Comparison of ENCODE assay signal across 8 cellular contexts in the genomic region with DNA sequence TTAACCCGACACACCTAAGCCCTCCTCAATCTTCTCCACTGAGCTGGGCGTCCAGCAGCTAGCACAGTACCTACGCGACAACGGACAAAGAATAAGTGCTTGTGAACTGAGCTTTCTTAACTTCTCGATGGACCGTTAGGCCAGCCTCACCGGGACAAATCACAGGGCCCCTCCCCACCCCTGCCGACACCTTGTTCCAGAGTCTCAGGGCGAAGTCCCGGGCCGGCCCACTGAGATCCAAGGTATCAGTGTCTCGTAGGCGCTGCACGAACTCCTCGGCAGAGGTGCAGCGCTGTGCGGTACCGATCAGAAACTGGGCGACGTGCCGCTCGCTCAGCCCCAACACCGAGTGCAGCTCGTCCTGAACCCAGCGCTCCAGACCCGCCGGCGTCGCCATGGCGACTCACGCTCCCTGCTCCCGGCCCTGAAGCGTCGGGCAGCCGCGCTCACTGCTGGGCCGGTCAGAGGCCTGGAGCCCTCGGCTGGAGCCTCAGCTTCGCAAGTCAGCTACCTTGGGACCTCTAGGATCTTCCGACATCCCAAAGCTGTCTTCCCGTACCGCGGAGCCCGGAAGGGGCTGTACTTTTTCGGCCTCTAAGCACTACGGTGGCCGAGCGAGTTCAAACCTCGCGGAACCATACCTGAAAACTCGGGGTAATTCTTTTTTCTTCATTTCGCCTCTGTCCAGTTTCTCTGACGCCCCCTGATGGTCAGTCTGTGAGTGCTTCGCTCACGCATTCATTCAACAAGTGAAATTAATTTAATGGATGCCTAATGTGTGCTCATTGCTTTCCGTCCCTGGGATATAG. TPM values are rescaled to one million over a fixed set of nuclear protein-coding genes. Genes with fewer than 3 reads are reported as not detected.
DNase-seq lines count a peak whose midpoint lies in the region; ATAC-seq and TF ChIP-seq lines count a peak whose summit lies in the region.

Gene DHX16, minus strand, starts transcription at position 562 of the 809 bp plus-strand sequence. Its CDS starts 165 bp downstream, at position 397.

- H3K27ac Mint-ChIP-seq in natural killer cell treated with Interleukin-12 subunit alpha and Interleukin-12 subunit beta and Interleukin-15 and Interleukin-18, amount 100 ng/mL, for 72 hours = peak within 1 kb of the TSS; percentile 67 to 84

- peaks cover 23 to 35% of the 10 kb centered on the region in 2 donors for H3K4me1 Mint-ChIP-seq in natural killer cell treated with Interleukin-12 subunit alpha and Interleukin-12 subunit beta and Interleukin-15 and Interleukin-18, amount 100 ng/mL, for 72 hours (ENCODE audit: low read depth in 2 of 2)

- TF ChIP-seq POLR2A in Raji (IDR thresholded peaks at IDR 0.05; ENCODE audit: insufficient read depth, low read depth, low read length) = peak; percentile 84

- H3K4me3 ChIP-seq in LNCaP clone FGC (ENCODE audit: low read depth, low read length) = peak within 1 kb of the TSS; percentile 84
- peak within 1 kb of the TSS; percentile 98 for H3K4me3 ChIP-seq in fibroblast of pulmonary artery (replicated peaks; ENCODE audit: low read depth, low read length)

- DNase-seq in DMS79 treated with DMSO at 0.1 percent for 48 hours (lab: John Stamatoyannopoulos, UW) (peak; percentile 90), LNCaP clone FGC (ENCODE audit: low read depth) (peak; percentile 96), fibroblast of pulmonary artery (ENCODE audit: low read depth) (peak; percentile 99)
- DNase-seq in activated T-helper 9 cell treated with anti-CD3 and anti-CD28 coated beads, Interleukin-2, amount 50 U/mL, for 16 hours (ENCODE audit: low read depth) = peak; percentile 83
- DNase-seq in natural killer cell treated with Interleukin-12 subunit alpha and Interleukin-12 subunit beta and Interleukin-15 and Interleukin-18, amount 100 ng/mL, for 72 hours (ENCODE audit: low spot score) = peak; percentile 94
- peak; percentile 95 for DNase-seq in stimulated activated naive CD8-positive, alpha-beta T cell treated with anti-CD3 and anti-CD28 coated beads, Interleukin-15, Interleukin-2, amounts not matched to agents 100 U/mL and 50 U/mL, for 24 hours

- H3K4me3 Mint-ChIP-seq in natural killer cell treated with Interleukin-12 subunit alpha and Interleukin-12 subunit beta and Interleukin-15 and Interleukin-18, amount 100 ng/mL, for 72 hours = peak within 1 kb of the TSS; percentile 76

- no peaks in the 10 kb centered on the region for H3K27me3 Mint-ChIP-seq in natural killer cell treated with Interleukin-12 subunit alpha and Interleukin-12 subunit beta and Interleukin-15 and Interleukin-18, amount 100 ng/mL, for 72 hours

- peaks cover 16% of the 10 kb centered on the region for H3K36me3 Mint-ChIP-seq in natural killer cell treated with Interleukin-12 subunit alpha and Interleukin-12 subunit beta and Interleukin-15 and Interleukin-18, amount 100 ng/mL, for 72 hours

- TF ChIP-seq CTCF in LNCaP clone FGC (IDR thresholded peaks at IDR 0.05; ENCODE audit: control insufficient read depth, extremely low read depth, insufficient read depth) (peak; percentile 88), fibroblast of pulmonary artery (IDR thresholded peaks at IDR 0.05; ENCODE audit: low read length, missing control alignments) (peak; percentile 92)

- ATAC-seq in GM21786 (IDR thresholded peaks at IDR 0.05; ENCODE audit: unreplicated experiment) = peak; percentile 80
- peak; percentile 87 to 92 for ATAC-seq in natural killer cell treated with Interleukin-12 subunit alpha and Interleukin-12 subunit beta and Interleukin-15 and Interleukin-18, amount 100 ng/mL, for 72 hours
- ATAC-seq in stimulated activated naive CD8-positive, alpha-beta T cell treated with anti-CD3 and anti-CD28 coated beads, Interleukin-15, Interleukin-2, amounts not matched to agents 100 U/mL and 50 U/mL, for 24 hours = peak; percentile 81

- no peaks in the 10 kb centered on the region for H3K9me3 Mint-ChIP-seq in natural killer cell treated with Interleukin-12 subunit alpha and Interleukin-12 subunit beta and Interleukin-15 and Interleukin-18, amount 100 ng/mL, for 72 hours

RNA-seq across cellular contexts. Expression of gene DHX16, which starts in this region (rescaled TPM):
- 10 to 100 TPM; 50.7 to 64.2 TPM for total RNA-seq in natural killer cell treated with Interleukin-12 subunit alpha and Interleukin-12 subunit beta and Interleukin-15 and Interleukin-18, amount 100 ng/mL, for 72 hours

Comparison
In these comparisons a context has a peak if more than half of its experiments do, and no peak if none do; other contexts are left out.
1. Peak in every context shown above with its lines: DNase-seq, ATAC-seq and H3K4me3 ChIP-seq.